ENCODE assay signal across 37 cellular contexts in genomic region chr7:149547126-149547525, GRCh38. TPM values are rescaled to one million over a fixed set of nuclear protein-coding genes. Genes with fewer than 3 reads are reported as not detected.
A peak's percentile ranks its signal among the peaks of the same experiment; 100 is the strongest.
DNase-seq lines count a peak whose midpoint lies in the region; ATAC-seq, FAIRE-seq and TF ChIP-seq lines count a peak whose summit lies in the region.
"Had no signal": no experiment of that assay in that cellular context is flagged by ENCODE, and none has a peak within 500 bp of the region (broad histone marks: within the 10 kb centered on the region; RNA-seq: fewer than 3 reads in every experiment).

No MANE protein-coding gene starts in this region.

- POLR2A ChIA-PET in activated CD4-positive, alpha-beta memory T cell treated with anti-CD3 and anti-CD28 coated beads for 36 hours (lab: Charles Lee): no interaction called here

- H3K27ac ChIP-seq in 22Rv1: no peak overlapping the region
- H3K27ac ChIP-seq: A549, breast epithelium, esophagus muscularis mucosa, heart right ventricle, ovary, SK-N-MC, skin epidermis, uterus had no signal

- peak; percentile 21 for TF ChIP-seq CTCF in 22Rv1 (IDR thresholded peaks at IDR 0.05)
- TF ChIP-seq CTCF in GM12865 (IDR thresholded peaks at IDR 0.05; ENCODE audit: insufficient read depth, low read depth, low read length, missing control alignments): peak; percentile 18
- TF ChIP-seq CTCF in NB4 (IDR thresholded peaks at IDR 0.05; ENCODE audit: low read depth, low read length): peak; percentile 16
- TF ChIP-seq CTCF in bronchial epithelial cell (IDR thresholded peaks at IDR 0.05; ENCODE audit: insufficient read depth, low read length, severe bottlenecking): no peak

- H3K27me3 ChIP-seq in bronchial epithelial cell (ENCODE audit: control insufficient read depth, insufficient read depth, low read length): no peaks in the 10 kb centered on the region
- H3K27me3 ChIP-seq: breast epithelium, esophagus muscularis mucosa, heart right ventricle, MG63, ovary, uterus had no signal

- CTCF ChIA-PET in activated CD4-positive, alpha-beta memory T cell treated with anti-CD3 and anti-CD28 coated beads for 36 hours (lab: Charles Lee): interaction anchor here (1.0 kb wide), 1 partner anchor 79 kb away, joined by 3 read pairs; no protein-coding TSS in a partner anchor

- no peak overlapping the region for H3K27ac Mint-ChIP-seq in activated CD4-positive, alpha-beta memory T cell treated with anti-CD3 and anti-CD28 coated beads for 36 hours
- H3K27ac Mint-ChIP-seq: activated CD8-positive, alpha-beta memory T cell treated with anti-CD3 and anti-CD28 coated beads, Interleukin-2, amount 10 ng/mL, durations not matched to agents 7 days and 5 days; nephron progenitor cell; stimulated activated naive CD8-positive, alpha-beta T cell treated with anti-CD3 and anti-CD28 coated beads, Interleukin-15, amount 100 ng/mL, for 72 hours; T-helper 17 cell had no signal

- H3K36me3 Mint-ChIP-seq in activated CD4-positive, alpha-beta memory T cell treated with anti-CD3 and anti-CD28 coated beads for 36 hours: peaks cover 42% of the 10 kb centered on the region
- H3K36me3 Mint-ChIP-seq: IgD-negative memory B cell had no signal

- H3K27me3 Mint-ChIP-seq in activated CD4-positive, alpha-beta memory T cell treated with anti-CD3 and anti-CD28 coated beads for 36 hours: no peaks in the 10 kb centered on the region
- H3K27me3 Mint-ChIP-seq: activated CD8-positive, alpha-beta memory T cell treated with anti-CD3 and anti-CD28 coated beads, Interleukin-2, amount 10 ng/mL, durations not matched to agents 7 days and 5 days; activated T-helper 17 cell treated with anti-CD3 and anti-CD28 coated beads, Interleukin-2, amount 50 U/mL, for 72 hours; CD4-positive, alpha-beta memory T cell; IgD-negative memory B cell; stimulated activated naive CD8-positive, alpha-beta T cell treated with anti-CD3 and anti-CD28 coated beads, Interleukin-15, amount 100 ng/mL, for 72 hours; T-helper 17 cell had no signal

- H3K36me3 ChIP-seq in bronchial epithelial cell (ENCODE audit: control insufficient read depth, insufficient read depth, low read length): peaks cover 24% of the 10 kb centered on the region
- H3K36me3 ChIP-seq: ovary, uterus had no signal

- TF ChIP-seq POLR2A in NB4 (IDR thresholded peaks at IDR 0.05; ENCODE audit: extremely low read depth, insufficient read length): no peak

- intact Hi-C loops in activated CD4-positive, alpha-beta memory T cell treated with anti-CD3 and anti-CD28 coated beads for 36 hours (cut with micrococcal nuclease): no loop called here

- H3K9me3 Mint-ChIP-seq in activated CD4-positive, alpha-beta memory T cell treated with anti-CD3 and anti-CD28 coated beads for 36 hours: no peaks in the 10 kb centered on the region
- H3K9me3 Mint-ChIP-seq: activated T-helper 17 cell treated with anti-CD3 and anti-CD28 coated beads, Interleukin-2, amount 50 U/mL, for 72 hours; CD4-positive, alpha-beta memory T cell; IgD-negative memory B cell had no signal

- FAIRE-seq in bronchial epithelial cell (lab: Jason Lieb, UNC): peak; percentile 77
- FAIRE-seq: A549, colon, GM12892 had no signal

- H3K4me1 Mint-ChIP-seq in activated CD4-positive, alpha-beta memory T cell treated with anti-CD3 and anti-CD28 coated beads for 36 hours (ENCODE audit: low read depth): peaks cover 6% of the 10 kb centered on the region
- H3K4me1 Mint-ChIP-seq: CD4-positive, alpha-beta memory T cell; nephron progenitor cell; T-helper 17 cell had no signal

- no peak for ATAC-seq in HG03571 (IDR thresholded peaks at IDR 0.05; ENCODE audit: unreplicated experiment)
- no peak for ATAC-seq in GM18909 (IDR thresholded peaks at IDR 0.05; ENCODE audit: poor library complexity, unreplicated experiment)
- ATAC-seq: activated CD8-positive, alpha-beta memory T cell treated with anti-CD3 and anti-CD28 coated beads, Interleukin-2, amount 10 ng/mL, durations not matched to agents 7 days and 5 days; activated T-helper 17 cell treated with anti-CD3 and anti-CD28 coated beads, Interleukin-2, amount 50 U/mL, for 72 hours; left cardiac atrium; stimulated activated naive CD8-positive, alpha-beta T cell treated with anti-CD3 and anti-CD28 coated beads, Interleukin-15, amount 100 ng/mL, for 72 hours; T-helper 17 cell had no signal

- no peak overlapping the region for H3K4me3 Mint-ChIP-seq in activated CD4-positive, alpha-beta memory T cell treated with anti-CD3 and anti-CD28 coated beads for 36 hours
- H3K4me3 Mint-ChIP-seq: activated CD8-positive, alpha-beta memory T cell treated with anti-CD3 and anti-CD28 coated beads, Interleukin-2, amount 10 ng/mL, durations not matched to agents 7 days and 5 days; activated T-helper 17 cell treated with anti-CD3 and anti-CD28 coated beads, Interleukin-2, amount 50 U/mL, for 72 hours; CD4-positive, alpha-beta memory T cell; IgD-negative memory B cell; nephron progenitor cell; stimulated activated naive CD8-positive, alpha-beta T cell treated with anti-CD3 and anti-CD28 coated beads, Interleukin-15, amount 100 ng/mL, for 72 hours; T-helper 17 cell had no signal

- DNase-seq in GM12865 (ENCODE audit: low read depth) (peak; percentile 11), NB4 (ENCODE audit: low read depth) (no peak), bronchial epithelial cell (ENCODE audit: low read depth) (no peak)
- DNase-seq in activated CD4-positive, alpha-beta memory T cell treated with anti-CD3 and anti-CD28 coated beads for 36 hours: no peak
- DNase-seq in effector CD8-positive, alpha-beta T cell (lab: John Stamatoyannopoulos, UW): no peak
- DNase-seq: activated CD4-positive, alpha-beta T cell treated with anti-CD3 and anti-CD28 coated beads, Interleukin-2, amount 50 U/mL, for 1 hour; activated CD8-positive, alpha-beta memory T cell treated with anti-CD3 and anti-CD28 coated beads, Interleukin-2, amount 10 ng/mL, durations not matched to agents 7 days and 5 days; activated naive CD4-positive, alpha-beta T cell treated with anti-CD3 and anti-CD28 coated beads, Interleukin-2, amount 50 U/mL, for 16 hours; AML-193; CD4-positive, alpha-beta memory T cell; effector memory CD4-positive, alpha-beta T cell; foreskin melanocyte; heart right ventricle; left cardiac atrium; MG63; NCI-H1436; NCI-H2081 treated with DMSO at 0.1 percent for 48 hours; NCI-H446; NCI-H82; nephron progenitor cell; ovary; stimulated activated CD8-positive, alpha-beta memory T cell treated with anti-CD3 and anti-CD28 coated beads, Interleukin-4, amount 100 ng/mL, for 48 hours; stimulated activated naive CD8-positive, alpha-beta T cell treated with anti-CD3 and anti-CD28 coated beads, Interleukin-15, amount 100 ng/mL, for 72 hours; T-helper 17 cell; uterus had no signal

- no peak overlapping the region for H3K4me3 ChIP-seq in GM12865 (ENCODE audit: low read depth, low read length)
- no peak overlapping the region for H3K4me3 ChIP-seq in NB4 (ENCODE audit: low read depth, low read length)
- H3K4me3 ChIP-seq in bronchial epithelial cell (ENCODE audit: low read depth, low read length): no peak overlapping the region
- H3K4me3 ChIP-seq: A549, breast epithelium, esophagus muscularis mucosa, heart right ventricle, MG63, ovary, SK-N-MC, skin epidermis, uterus had no signal

RNA-seq across cellular contexts. Expression of gene ZNF746, which starts 49.5 kb away (rescaled TPM):
- 15.0 and 16.1 TPM in 2 replicates for total RNA-seq in bronchial epithelial cell
- total RNA-seq in activated CD4-positive, alpha-beta memory T cell treated with anti-CD3 and anti-CD28 coated beads for 36 hours: 10 to 100 TPM; 13.5 to 14.9 TPM
